In genomic region chr7:25945181-25945580, GRCh38 we compare ENCODE assay signal across 25 cellular contexts.
"Had no signal": no experiment of that assay in that cellular context is flagged by ENCODE, and none has a peak within 500 bp of the region (broad histone marks: within the 10 kb centered on the region; RNA-seq: fewer than 3 reads in every experiment).

No MANE protein-coding gene starts in this region.

- DNase-seq: activated CD4-positive, alpha-beta T cell treated with anti-CD3 and anti-CD28 coated beads for 1 hour; activated CD4-positive, alpha-beta T cell treated with anti-CD3 and anti-CD28 coated beads, Interleukin-2, amount 10 ng/mL, durations not matched to agents 7 days and 5 days; activated CD8-positive, alpha-beta T cell treated with anti-CD3 and anti-CD28 coated beads for 36 hours; activated naive CD4-positive, alpha-beta T cell; activated T-cell treated with anti-CD3 and anti-CD28 coated beads, Interleukin-2, amount 50 U/mL, for 48 hours; cerebellar nuclear complex; dorsolateral prefrontal cortex; effector memory CD4-positive, alpha-beta T cell; head of caudate nucleus; hypothalamus; immature natural killer cell; midbrain; natural killer cell; occipital lobe; right cardiac atrium; stimulated activated CD4-positive, alpha-beta T cell treated with anti-CD3 and anti-CD28 coated beads, Interleukin-2, amount 100 ng/mL, for 48 hours; stimulated activated naive CD8-positive, alpha-beta T cell treated with anti-CD3 and anti-CD28 coated beads, Interleukin-15, Interleukin-2, amounts not matched to agents 100 U/mL and 50 U/mL, for 24 hours; T-helper 17 cell; T1000 had no signal

- ATAC-seq: activated CD8-positive, alpha-beta T cell treated with anti-CD3 and anti-CD28 coated beads for 36 hours; activated naive CD4-positive, alpha-beta T cell treated with anti-CD3 and anti-CD28 coated beads, Interleukin-2, amount 50 U/mL, for 72 hours; natural killer cell; right cardiac atrium; stimulated activated naive CD8-positive, alpha-beta T cell treated with anti-CD3 and anti-CD28 coated beads, Interleukin-15, Interleukin-2, amounts not matched to agents 100 U/mL and 50 U/mL, for 24 hours; T-helper 17 cell had no signal

- H3K9me3 ChIP-seq: upper lobe of left lung, vagina had no signal

- H3K27me3 ChIP-seq: cardiac muscle cell, neural progenitor cell, upper lobe of left lung, vagina had no signal

- H3K4me3 ChIP-seq: cardiac muscle cell, coronary artery, dorsolateral prefrontal cortex, neural progenitor cell, upper lobe of left lung, vagina had no signal

- H3K27ac ChIP-seq: cardiac muscle cell, coronary artery, dorsolateral prefrontal cortex, neural progenitor cell, vagina had no signal

- H3K36me3 ChIP-seq: cardiac muscle cell, neural progenitor cell, upper lobe of left lung, vagina had no signal
